1 cellular context compared by ENCODE assay signal in the genomic region with DNA sequence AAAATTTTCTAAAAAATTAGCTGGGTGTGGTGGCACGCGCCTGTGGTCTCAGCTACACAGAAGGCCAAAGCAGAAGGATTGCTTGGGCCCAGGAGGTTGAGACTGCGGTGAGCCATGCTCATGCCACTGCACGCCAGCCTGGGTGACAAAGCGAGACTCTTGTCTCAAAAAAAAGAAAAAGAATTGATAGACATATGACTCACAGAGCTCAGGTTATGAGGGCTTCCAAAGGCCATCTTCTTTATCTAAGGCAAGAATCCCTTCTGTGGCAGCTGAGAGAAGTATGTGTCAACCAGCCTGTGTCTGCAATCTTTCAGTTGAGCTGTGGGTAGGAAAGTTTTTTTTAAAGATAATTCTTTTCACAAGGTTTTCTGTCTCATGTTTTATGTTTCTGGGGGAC.
TF ChIP-seq lines count a peak whose summit lies in the region.

No MANE protein-coding gene starts in this region.

TF ChIP-seq in K562, 482 proteins besides CTCF, POLR2A, EP300 and RAD21 (continued from another document and continues in another):
- TF ChIP-seq SIRT6 (IDR thresholded peaks at IDR 0.05; ENCODE audit: low read depth, low read length), result no peak
- no peak for TF ChIP-seq ESRRB (CRISPR knock-in tag; IDR thresholded peaks at IDR 0.05; ENCODE audit: borderline replicate concordance)
- TF ChIP-seq THRAP3 (IDR thresholded peaks at IDR 0.05; ENCODE audit: borderline replicate concordance), result no peak
- TF ChIP-seq ZNF655 (CRISPR knock-in tag; IDR thresholded peaks at IDR 0.05), result no peak
- no peak for TF ChIP-seq CHD2 (IDR thresholded peaks at IDR 0.05; ENCODE audit: low read depth, low read length)
- no peak for TF ChIP-seq TARDBP (IDR thresholded peaks at IDR 0.05)
- TF ChIP-seq KDM2B (CRISPR knock-in tag; IDR thresholded peaks at IDR 0.05), result no peak
- TF ChIP-seq U2AF2 (optimal IDR thresholded peaks at IDR 0.05; ENCODE audit: low read depth, low read length), result no peak
- no peak for TF ChIP-seq ZNF77 (CRISPR knock-in tag; IDR thresholded peaks at IDR 0.05)
- TF ChIP-seq SNIP1 (IDR thresholded peaks at IDR 0.05; ENCODE audit: low read depth), result no peak
- TF ChIP-seq NFYB (IDR thresholded peaks at IDR 0.05; ENCODE audit: extremely low read depth, insufficient read length), result no peak
- TF ChIP-seq ZNF121 (CRISPR knock-in tag; conservative IDR thresholded peaks at IDR 0.05), result no peak
- TF ChIP-seq DACH1 (IDR thresholded peaks at IDR 0.05; ENCODE audit: partially characterized antibody), result no peak
- TF ChIP-seq KLF1 (tag; IDR thresholded peaks at IDR 0.05), result no peak
- TF ChIP-seq HNRNPK (IDR thresholded peaks at IDR 0.05; ENCODE audit: low read depth, low read length, poor library complexity, severe bottlenecking), result no peak
- TF ChIP-seq THAP12 (CRISPR knock-in tag; IDR thresholded peaks at IDR 0.05), result no peak
- TF ChIP-seq JUND (IDR thresholded peaks at IDR 0.05; ENCODE audit: borderline replicate concordance, low read depth, low read length), result peak; percentile 45; the same call in 1 of the 2 replicates
- TF ChIP-seq JUND (tag; IDR thresholded peaks at IDR 0.05; ENCODE audit: borderline replicate concordance, low read depth, low read length), result no peak; the same call in 2 of the 3 replicates
- TF ChIP-seq, protein P1, sequence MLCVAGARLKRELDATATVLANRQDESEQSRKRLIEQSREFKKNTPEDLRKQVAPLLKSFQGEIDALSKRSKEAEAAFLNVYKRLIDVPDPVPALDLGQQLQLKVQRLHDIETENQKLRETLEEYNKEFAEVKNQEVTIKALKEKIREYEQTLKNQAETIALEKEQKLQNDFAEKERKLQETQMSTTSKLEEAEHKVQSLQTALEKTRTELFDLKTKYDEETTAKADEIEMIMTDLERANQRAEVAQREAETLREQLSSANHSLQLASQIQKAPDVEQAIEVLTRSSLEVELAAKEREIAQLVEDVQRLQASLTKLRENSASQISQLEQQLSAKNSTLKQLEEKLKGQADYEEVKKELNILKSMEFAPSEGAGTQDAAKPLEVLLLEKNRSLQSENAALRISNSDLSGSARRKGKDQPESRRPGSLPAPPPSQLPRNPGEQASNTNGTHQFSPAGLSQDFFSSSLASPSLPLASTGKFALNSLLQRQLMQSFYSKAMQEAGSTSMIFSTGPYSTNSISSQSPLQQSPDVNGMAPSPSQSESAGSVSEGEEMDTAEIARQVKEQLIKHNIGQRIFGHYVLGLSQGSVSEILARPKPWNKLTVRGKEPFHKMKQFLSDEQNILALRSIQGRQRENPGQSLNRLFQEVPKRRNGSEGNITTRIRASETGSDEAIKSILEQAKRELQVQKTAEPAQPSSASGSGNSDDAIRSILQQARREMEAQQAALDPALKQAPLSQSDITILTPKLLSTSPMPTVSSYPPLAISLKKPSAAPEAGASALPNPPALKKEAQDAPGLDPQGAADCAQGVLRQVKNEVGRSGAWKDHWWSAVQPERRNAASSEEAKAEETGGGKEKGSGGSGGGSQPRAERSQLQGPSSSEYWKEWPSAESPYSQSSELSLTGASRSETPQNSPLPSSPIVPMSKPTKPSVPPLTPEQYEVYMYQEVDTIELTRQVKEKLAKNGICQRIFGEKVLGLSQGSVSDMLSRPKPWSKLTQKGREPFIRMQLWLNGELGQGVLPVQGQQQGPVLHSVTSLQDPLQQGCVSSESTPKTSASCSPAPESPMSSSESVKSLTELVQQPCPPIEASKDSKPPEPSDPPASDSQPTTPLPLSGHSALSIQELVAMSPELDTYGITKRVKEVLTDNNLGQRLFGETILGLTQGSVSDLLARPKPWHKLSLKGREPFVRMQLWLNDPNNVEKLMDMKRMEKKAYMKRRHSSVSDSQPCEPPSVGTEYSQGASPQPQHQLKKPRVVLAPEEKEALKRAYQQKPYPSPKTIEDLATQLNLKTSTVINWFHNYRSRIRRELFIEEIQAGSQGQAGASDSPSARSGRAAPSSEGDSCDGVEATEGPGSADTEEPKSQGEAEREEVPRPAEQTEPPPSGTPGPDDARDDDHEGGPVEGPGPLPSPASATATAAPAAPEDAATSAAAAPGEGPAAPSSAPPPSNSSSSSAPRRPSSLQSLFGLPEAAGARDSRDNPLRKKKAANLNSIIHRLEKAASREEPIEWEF (CRISPR knock-in tag; IDR thresholded peaks at IDR 0.05), result no peak
- TF ChIP-seq GTF2E2 (tag; IDR thresholded peaks at IDR 0.05), result no peak
- TF ChIP-seq UBTF (IDR thresholded peaks at IDR 0.05; ENCODE audit: borderline replicate concordance in 1 of 2, low read depth in 2 of 2, low read length in 2 of 2), result no peak
- no peak for TF ChIP-seq ZNF436 (CRISPR knock-in tag; IDR thresholded peaks at IDR 0.05)
- peak; percentile 31; the same call in 1 of the 2 replicates for TF ChIP-seq CBFA2T2 (conservative IDR thresholded peaks at IDR 0.05)
- TF ChIP-seq, protein P2, sequence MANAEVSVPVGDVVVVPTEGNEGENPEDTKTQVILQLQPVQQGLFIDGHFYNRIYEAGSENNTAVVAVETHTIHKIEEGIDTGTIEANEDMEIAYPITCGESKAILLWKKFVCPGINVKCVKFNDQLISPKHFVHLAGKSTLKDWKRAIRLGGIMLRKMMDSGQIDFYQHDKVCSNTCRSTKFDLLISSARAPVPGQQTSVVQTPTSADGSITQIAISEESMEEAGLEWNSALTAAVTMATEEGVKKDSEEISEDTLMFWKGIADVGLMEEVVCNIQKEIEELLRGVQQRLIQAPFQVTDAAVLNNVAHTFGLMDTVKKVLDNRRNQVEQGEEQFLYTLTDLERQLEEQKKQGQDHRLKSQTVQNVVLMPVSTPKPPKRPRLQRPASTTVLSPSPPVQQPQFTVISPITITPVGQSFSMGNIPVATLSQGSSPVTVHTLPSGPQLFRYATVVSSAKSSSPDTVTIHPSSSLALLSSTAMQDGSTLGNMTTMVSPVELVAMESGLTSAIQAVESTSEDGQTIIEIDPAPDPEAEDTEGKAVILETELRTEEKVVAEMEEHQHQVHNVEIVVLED (CRISPR knock-in tag; IDR thresholded peaks at IDR 0.05), result no peak
- TF ChIP-seq CBFA2T3 (IDR thresholded peaks at IDR 0.05), result peak; percentile 59
- no peak for TF ChIP-seq ZBTB12 (CRISPR knock-in tag; IDR thresholded peaks at IDR 0.05)
- TF ChIP-seq POLR2B (IDR thresholded peaks at IDR 0.05; ENCODE audit: low read depth, partially characterized antibody), result no peak
- TF ChIP-seq ELK1 (CRISPR knock-in tag; IDR thresholded peaks at IDR 0.05), result no peak
- peak; percentile 35; the same call in 1 of the 2 replicates for TF ChIP-seq GATA2 (CRISPR knock-in tag; IDR thresholded peaks at IDR 0.05)
- no peak for TF ChIP-seq ZNF79 (CRISPR knock-in tag; IDR thresholded peaks at IDR 0.05; ENCODE audit: low read depth)
- no peak for TF ChIP-seq NCOA1 (IDR thresholded peaks at IDR 0.05; ENCODE audit: low read depth)
- TF ChIP-seq, protein P3, sequence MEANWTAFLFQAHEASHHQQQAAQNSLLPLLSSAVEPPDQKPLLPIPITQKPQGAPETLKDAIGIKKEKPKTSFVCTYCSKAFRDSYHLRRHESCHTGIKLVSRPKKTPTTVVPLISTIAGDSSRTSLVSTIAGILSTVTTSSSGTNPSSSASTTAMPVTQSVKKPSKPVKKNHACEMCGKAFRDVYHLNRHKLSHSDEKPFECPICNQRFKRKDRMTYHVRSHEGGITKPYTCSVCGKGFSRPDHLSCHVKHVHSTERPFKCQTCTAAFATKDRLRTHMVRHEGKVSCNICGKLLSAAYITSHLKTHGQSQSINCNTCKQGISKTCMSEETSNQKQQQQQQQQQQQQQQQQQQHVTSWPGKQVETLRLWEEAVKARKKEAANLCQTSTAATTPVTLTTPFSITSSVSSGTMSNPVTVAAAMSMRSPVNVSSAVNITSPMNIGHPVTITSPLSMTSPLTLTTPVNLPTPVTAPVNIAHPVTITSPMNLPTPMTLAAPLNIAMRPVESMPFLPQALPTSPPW (CRISPR knock-in tag; IDR thresholded peaks at IDR 0.05), result no peak
- peak; percentile 6; the same call in 1 of the 2 replicates for TF ChIP-seq NFE2 (IDR thresholded peaks at IDR 0.05; ENCODE audit: low read depth)
- TF ChIP-seq SMAD2 (IDR thresholded peaks at IDR 0.05; ENCODE audit: low read depth, low read length), result no peak
- no peak for TF ChIP-seq ILK (tag; IDR thresholded peaks at IDR 0.05; ENCODE audit: borderline replicate concordance, low read depth)
- no peak for TF ChIP-seq PCBP1 (IDR thresholded peaks at IDR 0.05; ENCODE audit: low read depth, low read length, poor library complexity, severe bottlenecking)
- no peak for TF ChIP-seq U2AF1 (optimal IDR thresholded peaks at IDR 0.05; ENCODE audit: low read depth, low read length)
- peak; percentile 51; the same call in 1 of the 2 replicates for TF ChIP-seq POLR2AphosphoS5 (IDR thresholded peaks at IDR 0.05; ENCODE audit: control insufficient read depth, insufficient read depth, low read depth, low read length)
- TF ChIP-seq FUS (optimal IDR thresholded peaks at IDR 0.05; ENCODE audit: low read depth, low read length), result no peak
- TF ChIP-seq ZNF583 (CRISPR knock-in tag; IDR thresholded peaks at IDR 0.05), result no peak
- TF ChIP-seq CC2D1A (IDR thresholded peaks at IDR 0.05), result no peak
- peak; percentile 60 for TF ChIP-seq TCF3 (CRISPR knock-in tag; IDR thresholded peaks at IDR 0.05)
- TF ChIP-seq CTBP1 (IDR thresholded peaks at IDR 0.05; ENCODE audit: borderline replicate concordance), result no peak
- TF ChIP-seq TCF7L2 (IDR thresholded peaks at IDR 0.05; ENCODE audit: low read depth, low read length), result no peak
- TF ChIP-seq NUFIP1 (IDR thresholded peaks at IDR 0.05; ENCODE audit: partially characterized antibody), result no peak
- TF ChIP-seq NCOA6 (IDR thresholded peaks at IDR 0.05), result no peak
- no peak; a peak in 1 of 4 replicates for TF ChIP-seq TEAD1 (CRISPR knock-in tag; IDR thresholded peaks at IDR 0.05)
- no peak for TF ChIP-seq BCL6 (CRISPR knock-in tag; IDR thresholded peaks at IDR 0.05)
- TF ChIP-seq EZH2 (IDR thresholded peaks at IDR 0.05; ENCODE audit: borderline replicate concordance, low read depth, low read length), result no peak
